Comparison of ENCODE assay signal across 1 cellular context in genomic region chr2:226559536-226559935, GRCh38.
TF ChIP-seq lines count a peak whose summit lies in the region.

No MANE protein-coding gene starts in this region.

TF ChIP-seq in HepG2, 621 proteins besides CTCF, POLR2A, EP300 and RAD21 (continued from another document and continues in another):
- TF ChIP-seq HOMEZ (CRISPR knock-in tag; IDR thresholded peaks at IDR 0.05; ENCODE audit: low read depth), result peak; percentile 100
- peak; percentile 79 for TF ChIP-seq CBFB (CRISPR knock-in tag; IDR thresholded peaks at IDR 0.05)
- TF ChIP-seq ZNF281 (CRISPR knock-in tag; IDR thresholded peaks at IDR 0.05; ENCODE audit: borderline replicate concordance), result peak; percentile 67; the same call in 1 of the 2 replicates
- TF ChIP-seq ZNF468 (CRISPR knock-in tag; IDR thresholded peaks at IDR 0.05), result no peak
- TF ChIP-seq ZSCAN21 (CRISPR knock-in tag; IDR thresholded peaks at IDR 0.05; ENCODE audit: borderline replicate concordance), result 0 out of 2 replicates have a peak, but pooled peaks have one; percentile 43
- no peak for TF ChIP-seq ZNF720 (CRISPR knock-in tag; IDR thresholded peaks at IDR 0.05)
- no peak for TF ChIP-seq TAF1 (CRISPR knock-in tag; IDR thresholded peaks at IDR 0.05)
- no peak for TF ChIP-seq ATF5 (CRISPR knock-in tag; IDR thresholded peaks at IDR 0.05; ENCODE audit: low read depth)
- TF ChIP-seq KLF9 (CRISPR knock-in tag; IDR thresholded peaks at IDR 0.05; ENCODE audit: low read depth), result peak; percentile 86; the same call in 1 of the 2 replicates
- no peak for TF ChIP-seq ZNF615 (CRISPR knock-in tag; IDR thresholded peaks at IDR 0.05; ENCODE audit: borderline replicate concordance)
- no peak for TF ChIP-seq ZNF773 (CRISPR knock-in tag; IDR thresholded peaks at IDR 0.05; ENCODE audit: borderline replicate concordance)
- peak; percentile 12; the same call in 1 of the 2 replicates for TF ChIP-seq MAFF (IDR thresholded peaks at IDR 0.05; ENCODE audit: low read depth, low read length)
- no peak for TF ChIP-seq ELF1 (CRISPR knock-in tag; IDR thresholded peaks at IDR 0.05)
- TF ChIP-seq TMF1 (CRISPR knock-in tag; IDR thresholded peaks at IDR 0.05; ENCODE audit: low read depth), result no peak
- TF ChIP-seq CENPBD1 (CRISPR knock-in tag; IDR thresholded peaks at IDR 0.05; ENCODE audit: borderline replicate concordance, low read depth), result no peak
- TF ChIP-seq ZNF784 (CRISPR knock-in tag; IDR thresholded peaks at IDR 0.05; ENCODE audit: borderline replicate concordance), result peak; percentile 91; the same call in 1 of the 2 replicates
- no peak for TF ChIP-seq PLSCR1 (CRISPR knock-in tag; IDR thresholded peaks at IDR 0.05; ENCODE audit: borderline replicate concordance)
- peak; percentile 56 for TF ChIP-seq TFDP2 (CRISPR knock-in tag; IDR thresholded peaks at IDR 0.05)
- no peak for TF ChIP-seq PRDM15 (CRISPR knock-in tag; IDR thresholded peaks at IDR 0.05)
- no peak for TF ChIP-seq KAT2B (IDR thresholded peaks at IDR 0.05; ENCODE audit: borderline replicate concordance, low read depth, low read length)
- TF ChIP-seq ATAD3A (CRISPR knock-in tag; IDR thresholded peaks at IDR 0.05), result no peak
- no peak for TF ChIP-seq ZSCAN30 (CRISPR knock-in tag; IDR thresholded peaks at IDR 0.05)
- no peak for TF ChIP-seq U2AF2 (IDR thresholded peaks at IDR 0.05; ENCODE audit: low read depth, low read length)
- TF ChIP-seq MEF2D (CRISPR knock-in tag; IDR thresholded peaks at IDR 0.05), result peak; percentile 96
- no peak for TF ChIP-seq MTA3 (CRISPR knock-in tag; IDR thresholded peaks at IDR 0.05)
- 0 out of 2 replicates have a peak, but pooled peaks have one; percentile 72 for TF ChIP-seq ZNF337 (CRISPR knock-in tag; IDR thresholded peaks at IDR 0.05; ENCODE audit: borderline replicate concordance, low read depth)
- no peak for TF ChIP-seq ZFP37 (CRISPR knock-in tag; IDR thresholded peaks at IDR 0.05; ENCODE audit: borderline replicate concordance)
- TF ChIP-seq MZF1 (CRISPR knock-in tag; IDR thresholded peaks at IDR 0.05; ENCODE audit: borderline replicate concordance), result no peak
- no peak for TF ChIP-seq ZNF740 (CRISPR knock-in tag; IDR thresholded peaks at IDR 0.05)
- no peak for TF ChIP-seq NFYB (CRISPR knock-in tag; IDR thresholded peaks at IDR 0.05)
- TF ChIP-seq ZNF407 (CRISPR knock-in tag; IDR thresholded peaks at IDR 0.05; ENCODE audit: not compliant biosample characterization), result no peak
- no peak for TF ChIP-seq E2F1 (CRISPR knock-in tag; IDR thresholded peaks at IDR 0.05)
